ENCODE assay signal across 1 cellular context in genomic region chr13:52450793-52451116, GRCh38.
TF ChIP-seq lines count a peak whose summit lies in the region.

No MANE protein-coding gene starts in this region.

TF ChIP-seq in GM23338, 12 proteins besides CTCF, POLR2A, EP300 and RAD21 (continued from another document):
- TF ChIP-seq, protein P1, sequence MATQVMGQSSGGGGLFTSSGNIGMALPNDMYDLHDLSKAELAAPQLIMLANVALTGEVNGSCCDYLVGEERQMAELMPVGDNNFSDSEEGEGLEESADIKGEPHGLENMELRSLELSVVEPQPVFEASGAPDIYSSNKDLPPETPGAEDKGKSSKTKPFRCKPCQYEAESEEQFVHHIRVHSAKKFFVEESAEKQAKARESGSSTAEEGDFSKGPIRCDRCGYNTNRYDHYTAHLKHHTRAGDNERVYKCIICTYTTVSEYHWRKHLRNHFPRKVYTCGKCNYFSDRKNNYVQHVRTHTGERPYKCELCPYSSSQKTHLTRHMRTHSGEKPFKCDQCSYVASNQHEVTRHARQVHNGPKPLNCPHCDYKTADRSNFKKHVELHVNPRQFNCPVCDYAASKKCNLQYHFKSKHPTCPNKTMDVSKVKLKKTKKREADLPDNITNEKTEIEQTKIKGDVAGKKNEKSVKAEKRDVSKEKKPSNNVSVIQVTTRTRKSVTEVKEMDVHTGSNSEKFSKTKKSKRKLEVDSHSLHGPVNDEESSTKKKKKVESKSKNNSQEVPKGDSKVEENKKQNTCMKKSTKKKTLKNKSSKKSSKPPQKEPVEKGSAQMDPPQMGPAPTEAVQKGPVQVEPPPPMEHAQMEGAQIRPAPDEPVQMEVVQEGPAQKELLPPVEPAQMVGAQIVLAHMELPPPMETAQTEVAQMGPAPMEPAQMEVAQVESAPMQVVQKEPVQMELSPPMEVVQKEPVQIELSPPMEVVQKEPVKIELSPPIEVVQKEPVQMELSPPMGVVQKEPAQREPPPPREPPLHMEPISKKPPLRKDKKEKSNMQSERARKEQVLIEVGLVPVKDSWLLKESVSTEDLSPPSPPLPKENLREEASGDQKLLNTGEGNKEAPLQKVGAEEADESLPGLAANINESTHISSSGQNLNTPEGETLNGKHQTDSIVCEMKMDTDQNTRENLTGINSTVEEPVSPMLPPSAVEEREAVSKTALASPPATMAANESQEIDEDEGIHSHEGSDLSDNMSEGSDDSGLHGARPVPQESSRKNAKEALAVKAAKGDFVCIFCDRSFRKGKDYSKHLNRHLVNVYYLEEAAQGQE (IDR thresholded peaks at IDR 0.05; ENCODE audit: unreplicated experiment), result no peak
- TF ChIP-seq, protein P2, sequence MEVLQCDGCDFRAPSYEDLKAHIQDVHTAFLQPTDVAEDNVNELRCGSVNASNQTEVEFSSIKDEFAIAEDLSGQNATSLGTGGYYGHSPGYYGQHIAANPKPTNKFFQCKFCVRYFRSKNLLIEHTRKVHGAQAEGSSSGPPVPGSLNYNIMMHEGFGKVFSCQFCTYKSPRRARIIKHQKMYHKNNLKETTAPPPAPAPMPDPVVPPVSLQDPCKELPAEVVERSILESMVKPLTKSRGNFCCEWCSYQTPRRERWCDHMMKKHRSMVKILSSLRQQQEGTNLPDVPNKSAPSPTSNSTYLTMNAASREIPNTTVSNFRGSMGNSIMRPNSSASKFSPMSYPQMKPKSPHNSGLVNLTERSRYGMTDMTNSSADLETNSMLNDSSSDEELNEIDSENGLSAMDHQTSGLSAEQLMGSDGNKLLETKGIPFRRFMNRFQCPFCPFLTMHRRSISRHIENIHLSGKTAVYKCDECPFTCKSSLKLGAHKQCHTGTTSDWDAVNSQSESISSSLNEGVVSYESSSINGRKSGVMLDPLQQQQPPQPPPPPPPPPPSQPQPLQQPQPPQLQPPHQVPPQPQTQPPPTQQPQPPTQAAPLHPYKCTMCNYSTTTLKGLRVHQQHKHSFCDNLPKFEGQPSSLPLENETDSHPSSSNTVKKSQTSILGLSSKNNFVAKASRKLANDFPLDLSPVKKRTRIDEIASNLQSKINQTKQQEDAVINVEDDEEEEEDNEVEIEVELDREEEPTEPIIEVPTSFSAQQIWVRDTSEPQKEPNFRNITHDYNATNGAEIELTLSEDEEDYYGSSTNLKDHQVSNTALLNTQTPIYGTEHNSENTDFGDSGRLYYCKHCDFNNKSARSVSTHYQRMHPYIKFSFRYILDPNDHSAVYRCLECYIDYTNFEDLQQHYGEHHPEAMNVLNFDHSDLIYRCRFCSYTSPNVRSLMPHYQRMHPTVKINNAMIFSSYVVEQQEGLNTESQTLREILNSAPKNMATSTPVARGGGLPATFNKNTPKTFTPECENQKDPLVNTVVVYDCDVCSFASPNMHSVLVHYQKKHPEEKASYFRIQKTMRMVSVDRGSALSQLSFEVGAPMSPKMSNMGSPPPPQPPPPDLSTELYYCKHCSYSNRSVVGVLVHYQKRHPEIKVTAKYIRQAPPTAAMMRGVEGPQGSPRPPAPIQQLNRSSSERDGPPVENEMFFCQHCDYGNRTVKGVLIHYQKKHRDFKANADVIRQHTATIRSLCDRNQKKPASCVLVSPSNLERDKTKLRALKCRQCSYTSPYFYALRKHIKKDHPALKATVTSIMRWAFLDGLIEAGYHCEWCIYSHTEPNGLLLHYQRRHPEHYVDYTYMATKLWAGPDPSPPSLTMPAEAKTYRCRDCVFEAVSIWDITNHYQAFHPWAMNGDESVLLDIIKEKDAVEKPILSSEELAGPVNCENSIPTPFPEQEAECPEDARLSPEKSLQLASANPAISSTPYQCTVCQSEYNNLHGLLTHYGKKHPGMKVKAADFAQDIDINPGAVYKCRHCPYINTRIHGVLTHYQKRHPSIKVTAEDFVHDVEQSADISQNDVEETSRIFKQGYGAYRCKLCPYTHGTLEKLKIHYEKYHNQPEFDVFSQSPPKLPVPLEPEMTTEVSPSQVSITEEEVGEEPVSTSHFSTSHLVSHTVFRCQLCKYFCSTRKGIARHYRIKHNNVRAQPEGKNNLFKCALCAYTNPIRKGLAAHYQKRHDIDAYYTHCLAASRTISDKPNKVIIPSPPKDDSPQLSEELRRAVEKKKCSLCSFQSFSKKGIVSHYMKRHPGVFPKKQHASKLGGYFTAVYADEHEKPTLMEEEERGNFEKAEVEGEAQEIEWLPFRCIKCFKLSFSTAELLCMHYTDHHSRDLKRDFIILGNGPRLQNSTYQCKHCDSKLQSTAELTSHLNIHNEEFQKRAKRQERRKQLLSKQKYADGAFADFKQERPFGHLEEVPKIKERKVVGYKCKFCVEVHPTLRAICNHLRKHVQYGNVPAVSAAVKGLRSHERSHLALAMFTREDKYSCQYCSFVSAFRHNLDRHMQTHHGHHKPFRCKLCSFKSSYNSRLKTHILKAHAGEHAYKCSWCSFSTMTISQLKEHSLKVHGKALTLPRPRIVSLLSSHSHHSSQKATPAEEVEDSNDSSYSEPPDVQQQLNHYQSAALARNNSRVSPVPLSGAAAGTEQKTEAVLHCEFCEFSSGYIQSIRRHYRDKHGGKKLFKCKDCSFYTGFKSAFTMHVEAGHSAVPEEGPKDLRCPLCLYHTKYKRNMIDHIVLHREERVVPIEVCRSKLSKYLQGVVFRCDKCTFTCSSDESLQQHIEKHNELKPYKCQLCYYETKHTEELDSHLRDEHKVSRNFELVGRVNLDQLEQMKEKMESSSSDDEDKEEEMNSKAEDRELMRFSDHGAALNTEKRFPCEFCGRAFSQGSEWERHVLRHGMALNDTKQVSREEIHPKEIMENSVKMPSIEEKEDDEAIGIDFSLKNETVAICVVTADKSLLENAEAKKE (CRISPR knock-in tag; IDR thresholded peaks at IDR 0.05), result no peak
- TF ChIP-seq JUNB (IDR thresholded peaks at IDR 0.05; ENCODE audit: unreplicated experiment) (no peak), ZNF331 (CRISPR knock-in tag; IDR thresholded peaks at IDR 0.05; ENCODE audit: low read depth) (no peak)
